In genomic region chr3:141707741-141708203, GRCh38 we compare ENCODE assay signal across 17 cellular contexts. TPM values are rescaled to one million over a fixed set of nuclear protein-coding genes. Genes with fewer than 3 reads are reported as not detected.
DNase-seq lines count a peak whose midpoint lies in the region; TF ChIP-seq lines count a peak whose summit lies in the region.
"Had no signal": no experiment of that assay in that cellular context is flagged by ENCODE, and none has a peak within 500 bp of the region (broad histone marks: within the 10 kb centered on the region; RNA-seq: fewer than 3 reads in every experiment).

No MANE protein-coding gene starts in this region.

- no peaks in the 10 kb centered on the region for H3K4me1 ChIP-seq in A673 (ENCODE audit: insufficient read depth, low read length, poor library complexity, severe bottlenecking)
- peaks cover 0 to 17% (median 3%) of the 10 kb centered on the region in 3 donors for H3K4me1 ChIP-seq in esophagus squamous epithelium
- H3K4me1 ChIP-seq: tibial nerve had no signal

- TF ChIP-seq CTCF in A673 (conservative IDR thresholded peaks at IDR 0.05; ENCODE audit: low read depth, low read length) (no peak), HFFc6 (IDR thresholded peaks at IDR 0.05) (no peak), astrocyte of the spinal cord (IDR thresholded peaks at IDR 0.05; ENCODE audit: low read depth, low read length) (no peak), esophagus squamous epithelium (IDR thresholded peaks at IDR 0.05) (no peak)

- no peaks in the 10 kb centered on the region for H3K36me3 ChIP-seq in A673 (ENCODE audit: insufficient read depth, low read length, poor library complexity, severe bottlenecking)
- no peaks in the 10 kb centered on the region for H3K36me3 ChIP-seq in esophagus squamous epithelium
- H3K36me3 ChIP-seq: lower lobe of right lung, neutrophil, tibial nerve had no signal

- H3K27me3 ChIP-seq in A673 (replicated peaks; ENCODE audit: insufficient read depth, low read depth, low read length, poor library complexity) (no peaks in the 10 kb centered on the region), esophagus squamous epithelium (no peaks in the 10 kb centered on the region)
- H3K27me3 ChIP-seq: neutrophil, tibial nerve had no signal

- CTCF ChIA-PET in A673 (lab: Charles Lee), result no interaction called here

- H3K9me3 Mint-ChIP-seq in HFFc6, result no peaks in the 10 kb centered on the region
- H3K9me3 Mint-ChIP-seq: activated CD4-positive, alpha-beta T cell treated with anti-CD3 and anti-CD28 coated beads, Interleukin-2, amount 10 ng/mL, durations not matched to agents 7 days and 5 days; activated T-helper 1 cell treated with anti-CD3 and anti-CD28 coated beads, Interleukin-12 subunit alpha, Interleukin-12 subunit beta, Interleukin-2, Interleukin-4 antibody, amounts not matched to agents 30 ng/mL and 10 ng/mL and 1 ng/mL, durations not matched to agents 14 hours and 24 hours and 36 hours; brain had no signal

- H3K9me3 ChIP-seq in A673 (ENCODE audit: low read depth, low read length, poor library complexity, severe bottlenecking), result no peaks in the 10 kb centered on the region
- no peaks in the 10 kb centered on the region for H3K9me3 ChIP-seq in esophagus squamous epithelium
- H3K9me3 ChIP-seq: lower lobe of right lung, neutrophil, tibial nerve had no signal

- H3K27me3 Mint-ChIP-seq in HFFc6 (ENCODE audit: insufficient read depth), result peaks cover 1% of the 10 kb centered on the region; the same call in 1 of the 2 replicates

- 0 out of 2 replicates have a peak, but pooled peaks cover 4% of the 10 kb centered on the region for H3K36me3 Mint-ChIP-seq in HFFc6 (ENCODE audit: low read depth)
- H3K36me3 Mint-ChIP-seq: brain had no signal

- POLR2A ChIA-PET in A673 (lab: Charles Lee; ENCODE audit: low non-redundant PET), result no interaction called here

- H3K4me3 ChIP-seq in A673 (ENCODE audit: low read depth, low read length, poor library complexity, severe bottlenecking), result no peak overlapping the region
- H3K4me3 ChIP-seq in astrocyte of the spinal cord (ENCODE audit: low read depth, low read length), result no peak overlapping the region
- H3K4me3 ChIP-seq in esophagus squamous epithelium, result no peak overlapping the region
- H3K4me3 ChIP-seq: lower lobe of right lung, tibial nerve had no signal

- TF ChIP-seq POLR2A in esophagus squamous epithelium (IDR thresholded peaks at IDR 0.05), result no peak

- H3K4me1 Mint-ChIP-seq in HFFc6 (ENCODE audit: low read depth), result peaks cover 61% of the 10 kb centered on the region
- H3K4me1 Mint-ChIP-seq: activated CD4-positive, alpha-beta T cell treated with anti-CD3 and anti-CD28 coated beads, Interleukin-2, amount 10 ng/mL, durations not matched to agents 7 days and 5 days; brain had no signal

- H3K27ac ChIP-seq in A673 (ENCODE audit: low read depth, low read length, poor library complexity, severe bottlenecking) (no peak overlapping the region), esophagus squamous epithelium (no peak overlapping the region)
- H3K27ac ChIP-seq: lower lobe of right lung, neutrophil, RWPE1 had no signal

- intact Hi-C loops in A673 (cut with micrococcal nuclease; ENCODE audit: unreplicated experiment) (no loop called here), esophagus squamous epithelium (cut with DNase I) (no loop called here)

- WGBS in esophagus squamous epithelium, 2 donors, result 22 to 70% methylated on average over 2 of the region's 2 CpGs

- BruUV-seq in A673 (replicated peaks; lab: Mats Ljungman, UMichigan), result no TSS peak

- H3K4me3 Mint-ChIP-seq in HFFc6, result peak overlapping the region; percentile 56
- H3K4me3 Mint-ChIP-seq: activated CD4-positive, alpha-beta T cell treated with anti-CD3 and anti-CD28 coated beads, Interleukin-2, amount 10 ng/mL, durations not matched to agents 7 days and 5 days; activated T-helper 1 cell treated with anti-CD3 and anti-CD28 coated beads, Interleukin-12 subunit alpha, Interleukin-12 subunit beta, Interleukin-2, Interleukin-4 antibody, amounts not matched to agents 30 ng/mL and 10 ng/mL and 1 ng/mL, durations not matched to agents 14 hours and 24 hours and 36 hours; brain had no signal

- H3K27ac Mint-ChIP-seq in HFFc6, result peak overlapping the region; percentile 92
- H3K27ac Mint-ChIP-seq: activated CD4-positive, alpha-beta T cell treated with anti-CD3 and anti-CD28 coated beads, Interleukin-2, amount 10 ng/mL, durations not matched to agents 7 days and 5 days; activated T-helper 1 cell treated with anti-CD3 and anti-CD28 coated beads, Interleukin-12 subunit alpha, Interleukin-12 subunit beta, Interleukin-2, Interleukin-4 antibody, amounts not matched to agents 30 ng/mL and 10 ng/mL and 1 ng/mL, durations not matched to agents 14 hours and 24 hours and 36 hours; brain had no signal

- in situ Hi-C loops in astrocyte of the spinal cord (cut with HindIII; ENCODE audit: low sequenced_read_pairs), result no loop called here

- peak; percentile 48 for DNase-seq in A673 (ENCODE audit: low spot score)
- DNase-seq in HFFc6, result peak; percentile 76
- peak; percentile 62 for DNase-seq in astrocyte of the spinal cord (ENCODE audit: low read depth, low spot score)
- peak; percentile 20 to 98 for DNase-seq in lung microvascular endothelial cell (ENCODE audit: low read depth in 2 of 2)
- DNase-seq in occipital lobe (lab: John Stamatoyannopoulos, UW), result no peak
- no peak for DNase-seq in SIG-M5 treated with dmso at 0.1 percent for 504 hours (lab: John Stamatoyannopoulos, UW; ENCODE audit: unreplicated experiment)
- DNase-seq in esophagus squamous epithelium (lab: John Stamatoyannopoulos, UW), result no peak
- no peak for DNase-seq in NCI-H748 (lab: John Stamatoyannopoulos, UW; ENCODE audit: unreplicated experiment)
- DNase-seq: activated CD4-positive, alpha-beta T cell treated with anti-CD3 and anti-CD28 coated beads, Interleukin-2, amount 10 ng/mL, durations not matched to agents 7 days and 5 days; KBM-7; lower lobe of right lung; NCI-H526 treated with DMSO at 0.1 percent for 48 hours had no signal

RNA-seq across cellular contexts. Expression of gene RNF7, which starts 30.3 kb away (rescaled TPM):
- total RNA-seq in A673 (2021), result 109 and 123 TPM in 2 replicates
- total RNA-seq in HFFc6 (2021; fragmentation: NEBNext Ultra II Directional; extraction: Animal tissue kit (Norgen Biotek cat#: 25700)), result 100 to 1,000 TPM; 135 to 170 (median 139) TPM
- total RNA-seq in lung microvascular endothelial cell, result 23.4 and 27.9 TPM in 2 replicates
- total RNA-seq in occipital lobe, result 31.0 TPM
- total RNA-seq in esophagus squamous epithelium, result 100 to 1,000 TPM in 2 of 4 donors, 10 to 100 TPM in 2; 54.4 to 103 (median 92.4) TPM

RNA-seq across cellular contexts. Expression of gene GRK7, which starts 55.4 kb away (rescaled TPM):
- total RNA-seq in A673 (2021), result not detected in 2 replicates
- total RNA-seq in HFFc6 (2021; fragmentation: NEBNext Ultra II Directional; extraction: Animal tissue kit (Norgen Biotek cat#: 25700)), result not detected
- not detected in 2 replicates for total RNA-seq in lung microvascular endothelial cell
- total RNA-seq in occipital lobe, result not detected
- under 1 TPM in 1 of 4 donors, not detected in 3; 0.08 TPM for total RNA-seq in esophagus squamous epithelium
- total RNA-seq: activated CD4-positive, alpha-beta T cell treated with anti-CD3 and anti-CD28 coated beads, Interleukin-2, amount 10 ng/mL, durations not matched to agents 7 days and 5 days; activated T-helper 1 cell treated with anti-CD3 and anti-CD28 coated beads, Interleukin-12 subunit alpha, Interleukin-12 subunit beta, Interleukin-2, Interleukin-4 antibody, amounts not matched to agents 30 ng/mL and 10 ng/mL and 1 ng/mL, durations not matched to agents 14 hours and 24 hours and 36 hours; lower lobe of right lung had no signal

Comparison
In these comparisons a context has a peak if more than half of its experiments do, and no peak if none do; other contexts are left out.
1. DNase-seq: peak in A673 (single experiment), HFFc6 (single experiment), astrocyte of the spinal cord (single experiment) and lung microvascular endothelial cell (2 of 2); none in occipital lobe (single experiment), SIG-M5 treated with dmso at 0.1 percent for 504 hours (single experiment), esophagus squamous epithelium (single experiment) and NCI-H748 (single experiment).